Comparison of ENCODE assay signal across 36 cellular contexts in the genomic region with DNA sequence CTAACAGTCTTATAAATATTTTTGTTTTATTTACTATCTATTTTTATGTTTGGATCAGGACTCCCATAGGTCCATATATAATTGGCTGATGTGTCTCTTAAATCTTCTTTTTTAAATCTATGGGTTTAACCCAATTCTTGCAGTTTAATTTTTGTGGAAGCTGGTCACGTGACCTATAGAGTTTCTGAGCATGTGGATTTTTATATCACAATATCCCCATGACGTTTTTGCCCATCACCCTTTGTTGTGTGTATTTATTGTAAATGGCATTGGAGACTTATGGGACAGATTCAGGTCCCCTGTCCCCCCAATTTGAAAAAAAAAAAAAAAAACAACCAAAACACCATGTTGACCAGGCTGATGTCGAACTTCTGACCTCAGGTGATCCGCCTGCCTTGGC.
"Had no signal": no experiment of that assay in that cellular context is flagged by ENCODE, and none has a peak within 500 bp of the region (broad histone marks: within the 10 kb centered on the region; RNA-seq: fewer than 3 reads in every experiment).

No MANE protein-coding gene starts in this region.

- FAIRE-seq: astrocyte, TTC549 had no signal

- H3K36me3 ChIP-seq: adrenal gland, brain microvascular endothelial cell, breast epithelium had no signal

- H3K27me3 ChIP-seq: adrenal gland, body of pancreas, breast epithelium had no signal

- H3K27ac ChIP-seq: adrenal gland, body of pancreas, brain microvascular endothelial cell, breast epithelium, VCaP had no signal

- H3K9me3 Mint-ChIP-seq: activated B cell treated with CpG ODN at 0.5 μM for 24 hours; activated CD4-positive, alpha-beta memory T cell treated with anti-CD3 and anti-CD28 coated beads for 36 hours; activated CD4-positive, alpha-beta T cell treated with anti-CD3 and anti-CD28 coated beads, Interleukin-2, amount 10 ng/mL, durations not matched to agents 24 days and 14 days; activated CD8-positive, alpha-beta T cell treated with anti-CD3 and anti-CD28 coated beads for 36 hours; activated naive CD4-positive, alpha-beta T cell treated with anti-CD3 and anti-CD28 coated beads for 36 hours; activated naive CD4-positive, alpha-beta T cell treated with anti-CD3 and anti-CD28 coated beads, Interleukin-2, amount 50 U/mL, for 72 hours; activated naive CD8-positive, alpha-beta T cell treated with anti-CD3 and anti-CD28 coated beads for 36 hours; activated T-cell treated with anti-CD3 and anti-CD28 coated beads, Interleukin-2, amount 50 U/mL, for 4 hours; activated T-cell treated with anti-CD3 and anti-CD28 coated beads, Interleukin-2, amount 50 U/mL, for 72 hours; activated T-helper 1 cell treated with anti-CD3 and anti-CD28 coated beads, Interleukin-12 subunit alpha, Interleukin-12 subunit beta, Interleukin-2, Interleukin-4 antibody, amounts not matched to agents 30 ng/mL and 10 ng/mL and 1 ng/mL, durations not matched to agents 14 hours and 24 hours and 36 hours; activated T-helper 17 cell treated with anti-CD3 and anti-CD28 coated beads, Interleukin-2, amount 50 U/mL, for 72 hours; T-helper 1 cell treated with Interleukin-12 subunit alpha and Interleukin-12 subunit beta and Interleukin-4 antibody, amounts not matched to agents 30 μg/mL and 1 μg/mL, for 36 hours; T-helper 2 cell treated with Interferon-gamma antibody and Interleukin-4, amounts not matched to agents 5 μg/mL and 100 μg/mL, for 36 hours had no signal

- H3K4me3 Mint-ChIP-seq: activated B cell treated with CpG ODN at 0.5 μM for 24 hours; activated CD4-positive, alpha-beta memory T cell treated with anti-CD3 and anti-CD28 coated beads for 36 hours; activated CD4-positive, alpha-beta T cell treated with anti-CD3 and anti-CD28 coated beads, Interleukin-2, amount 10 ng/mL, durations not matched to agents 24 days and 14 days; activated CD8-positive, alpha-beta T cell treated with anti-CD3 and anti-CD28 coated beads for 36 hours; activated naive CD4-positive, alpha-beta T cell treated with anti-CD3 and anti-CD28 coated beads for 36 hours; activated naive CD8-positive, alpha-beta T cell treated with anti-CD3 and anti-CD28 coated beads for 36 hours; activated T-cell treated with anti-CD3 and anti-CD28 coated beads, Interleukin-2, amount 50 U/mL, for 4 hours; activated T-cell treated with anti-CD3 and anti-CD28 coated beads, Interleukin-2, amount 50 U/mL, for 72 hours; activated T-helper 1 cell treated with anti-CD3 and anti-CD28 coated beads, Interleukin-12 subunit alpha, Interleukin-12 subunit beta, Interleukin-2, Interleukin-4 antibody, amounts not matched to agents 30 ng/mL and 10 ng/mL and 1 ng/mL, durations not matched to agents 14 hours and 24 hours and 36 hours; activated T-helper 17 cell treated with anti-CD3 and anti-CD28 coated beads, Interleukin-2, amount 50 U/mL, for 72 hours; T-helper 1 cell treated with Interleukin-12 subunit alpha and Interleukin-12 subunit beta and Interleukin-4 antibody, amounts not matched to agents 30 μg/mL and 1 μg/mL, for 36 hours; T-helper 2 cell treated with Interferon-gamma antibody and Interleukin-4, amounts not matched to agents 5 μg/mL and 100 μg/mL, for 36 hours had no signal

- H3K4me1 Mint-ChIP-seq: activated B cell treated with CpG ODN at 0.5 μM for 24 hours; activated CD4-positive, alpha-beta T cell treated with anti-CD3 and anti-CD28 coated beads, Interleukin-2, amount 10 ng/mL, durations not matched to agents 24 days and 14 days; activated naive CD8-positive, alpha-beta T cell treated with anti-CD3 and anti-CD28 coated beads for 36 hours; activated T-helper 17 cell treated with anti-CD3 and anti-CD28 coated beads, Interleukin-2, amount 50 U/mL, for 72 hours had no signal

- H3K4me1 ChIP-seq: adrenal gland, breast epithelium had no signal

- H3K4me3 ChIP-seq: adrenal gland, body of pancreas, breast epithelium had no signal

- DNase-seq: activated B cell treated with CpG ODN at 0.5 μM for 24 hours; activated CD4-positive, alpha-beta memory T cell treated with anti-CD3 and anti-CD28 coated beads for 36 hours; activated CD4-positive, alpha-beta T cell treated with anti-CD3 and anti-CD28 coated beads for 4 hours; activated CD4-positive, alpha-beta T cell treated with anti-CD3 and anti-CD28 coated beads, Interleukin-2, amount 10 ng/mL, durations not matched to agents 24 days and 14 days; activated CD4-positive, alpha-beta T cell treated with anti-CD3 and anti-CD28 coated beads, Interleukin-2, amount 50 U/mL, for 1 hour; activated CD4-positive, alpha-beta T cell treated with anti-CD3 and anti-CD28 coated beads, Interleukin-2, amount 50 U/mL, for 4 hours; activated CD4-positive, CD25-positive, alpha-beta regulatory T cell treated with anti-CD3 and anti-CD28 coated beads, Interleukin-2, amount 50 U/mL, for 72 hours; activated CD8-positive, alpha-beta memory T cell treated with anti-CD3 and anti-CD28 coated beads, Interleukin-2, amount 50 U/mL, for 4 hours; activated CD8-positive, alpha-beta T cell treated with anti-CD3 and anti-CD28 coated beads for 36 hours; activated effector memory CD4-positive, alpha-beta T cell treated with anti-CD3 and anti-CD28 coated beads, Interleukin-2, amount 50 U/mL, for 16 hours; activated gamma-delta T cell treated with Interleukin-2 at 50 U/mL for 16 hours; activated naive CD4-positive, alpha-beta T cell; activated naive CD4-positive, alpha-beta T cell treated with anti-CD3 and anti-CD28 coated beads for 36 hours; activated naive CD4-positive, alpha-beta T cell treated with anti-CD3 and anti-CD28 coated beads, Interleukin-2, amount 50 U/mL, for 16 hours; activated naive CD8-positive, alpha-beta T cell treated with anti-CD3 and anti-CD28 coated beads for 36 hours; activated T-cell treated with anti-CD3 and anti-CD28 coated beads for 4 hours; activated T-cell treated with anti-CD3 and anti-CD28 coated beads, Interleukin-2, amount 50 U/mL, for 1 hour; activated T-cell treated with anti-CD3 and anti-CD28 coated beads, Interleukin-2, amount 50 U/mL, for 4 hours; activated T-cell treated with anti-CD3 and anti-CD28 coated beads, Interleukin-2, amount 50 U/mL, for 72 hours; adrenal gland; amniotic stem cell; body of pancreas; brain microvascular endothelial cell; central memory CD4-positive, alpha-beta T cell; T-helper 1 cell; T-helper 2 cell; T-helper 9 cell had no signal

- H3K9me3 ChIP-seq: adrenal gland, body of pancreas, breast epithelium had no signal

- ATAC-seq: activated CD8-positive, alpha-beta T cell treated with anti-CD3 and anti-CD28 coated beads for 36 hours; activated naive CD4-positive, alpha-beta T cell treated with anti-CD3 and anti-CD28 coated beads, Interleukin-2, amount 50 U/mL, for 72 hours; activated T-cell treated with anti-CD3 and anti-CD28 coated beads, Interleukin-2, amount 50 U/mL, for 4 hours; activated T-cell treated with anti-CD3 and anti-CD28 coated beads, Interleukin-2, amount 50 U/mL, for 72 hours; activated T-helper 17 cell treated with anti-CD3 and anti-CD28 coated beads, Interleukin-2, amount 50 U/mL, for 72 hours; body of pancreas had no signal

- H3K27ac Mint-ChIP-seq: activated B cell treated with CpG ODN at 0.5 μM for 24 hours; activated CD4-positive, alpha-beta memory T cell treated with anti-CD3 and anti-CD28 coated beads for 36 hours; activated CD4-positive, alpha-beta T cell treated with anti-CD3 and anti-CD28 coated beads, Interleukin-2, amount 10 ng/mL, durations not matched to agents 24 days and 14 days; activated CD8-positive, alpha-beta T cell treated with anti-CD3 and anti-CD28 coated beads for 36 hours; activated naive CD4-positive, alpha-beta T cell treated with anti-CD3 and anti-CD28 coated beads for 36 hours; activated naive CD4-positive, alpha-beta T cell treated with anti-CD3 and anti-CD28 coated beads, Interleukin-2, amount 50 U/mL, for 72 hours; activated naive CD8-positive, alpha-beta T cell treated with anti-CD3 and anti-CD28 coated beads for 36 hours; activated T-cell treated with anti-CD3 and anti-CD28 coated beads, Interleukin-2, amount 50 U/mL, for 72 hours; activated T-helper 1 cell treated with anti-CD3 and anti-CD28 coated beads, Interleukin-12 subunit alpha, Interleukin-12 subunit beta, Interleukin-2, Interleukin-4 antibody, amounts not matched to agents 30 ng/mL and 10 ng/mL and 1 ng/mL, durations not matched to agents 14 hours and 24 hours and 36 hours; activated T-helper 17 cell treated with anti-CD3 and anti-CD28 coated beads, Interleukin-2, amount 50 U/mL, for 72 hours; T-helper 1 cell treated with Interleukin-12 subunit alpha and Interleukin-12 subunit beta and Interleukin-4 antibody, amounts not matched to agents 30 μg/mL and 1 μg/mL, for 36 hours; T-helper 2 cell treated with Interferon-gamma antibody and Interleukin-4, amounts not matched to agents 5 μg/mL and 100 μg/mL, for 36 hours had no signal

- H3K36me3 Mint-ChIP-seq: activated CD4-positive, alpha-beta memory T cell treated with anti-CD3 and anti-CD28 coated beads for 36 hours; activated naive CD4-positive, alpha-beta T cell treated with anti-CD3 and anti-CD28 coated beads, Interleukin-2, amount 50 U/mL, for 72 hours; activated naive CD8-positive, alpha-beta T cell treated with anti-CD3 and anti-CD28 coated beads for 36 hours had no signal
